13 cellular contexts compared by ENCODE assay signal in genomic region chr12:115259968-115260806, GRCh38.
"Had no signal": no experiment of that assay in that cellular context is flagged by ENCODE, and none has a peak within 500 bp of the region (broad histone marks: within the 10 kb centered on the region; RNA-seq: fewer than 3 reads in every experiment).

No MANE protein-coding gene starts in this region.

- ATAC-seq: esophagus mucosa, psoas muscle had no signal

- H3K9me3 ChIP-seq: psoas muscle, right lobe of liver, upper lobe of left lung had no signal

- H3K27me3 ChIP-seq: brain microvascular endothelial cell, right lobe of liver, upper lobe of left lung had no signal

- H3K4me3 ChIP-seq: psoas muscle, right lobe of liver, upper lobe of left lung had no signal

- H3K27ac ChIP-seq: brain microvascular endothelial cell, psoas muscle, right lobe of liver, upper lobe of left lung, VCaP had no signal

- DNase-seq: activated CD4-positive, alpha-beta memory T cell treated with anti-CD3 and anti-CD28 coated beads for 36 hours; activated gamma-delta T cell treated with Interleukin-2 at 50 U/mL for 16 hours; activated naive CD8-positive, alpha-beta T cell treated with anti-CD3 and anti-CD28 coated beads for 36 hours; activated T-cell treated with anti-CD3 and anti-CD28 coated beads, Interleukin-2, amount 50 U/mL, for 48 hours; brain microvascular endothelial cell; cerebellar nuclear complex; psoas muscle; right lobe of liver; stimulated activated CD4-positive, alpha-beta T cell treated with anti-CD3 and anti-CD28 coated beads, Interleukin-2, amount 100 ng/mL, for 24 hours; stimulated activated naive CD4-positive, alpha-beta T cell treated with Interleukin-2 at 50 U/mL for 16 hours had no signal

- H3K36me3 ChIP-seq: brain microvascular endothelial cell, right lobe of liver, upper lobe of left lung had no signal

- H3K4me1 ChIP-seq: psoas muscle had no signal
